ENCODE assay signal across 32 cellular contexts in the genomic region with DNA sequence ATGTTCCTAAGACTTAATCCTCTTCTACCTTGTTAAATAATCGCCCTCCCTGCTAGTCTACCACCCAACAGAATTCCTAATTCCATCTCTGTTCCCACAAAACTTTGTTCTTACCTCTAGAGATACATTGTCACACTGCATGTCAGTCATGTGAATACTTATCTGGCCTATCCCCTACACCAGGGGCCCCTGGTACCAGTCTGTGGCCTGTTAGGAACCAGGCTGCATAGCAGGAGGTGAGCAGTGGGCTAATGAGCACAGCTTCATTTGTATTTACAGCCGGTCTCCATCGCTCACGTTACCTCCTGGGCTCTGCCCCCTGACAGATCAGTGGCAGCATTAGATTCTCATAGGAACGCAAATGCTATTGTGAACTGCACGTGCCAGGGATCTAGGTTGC.
DNase-seq lines count a peak whose midpoint lies in the region; ATAC-seq, FAIRE-seq and TF ChIP-seq lines count a peak whose summit lies in the region.
"Had no signal": no experiment of that assay in that cellular context is flagged by ENCODE, and none has a peak within 500 bp of the region (broad histone marks: within the 10 kb centered on the region; RNA-seq: fewer than 3 reads in every experiment).

No MANE protein-coding gene starts in this region.

- H3K9me3 ChIP-seq in breast epithelium, result no peaks in the 10 kb centered on the region
- H3K9me3 ChIP-seq: right atrium auricular region, tibial nerve had no signal

- H3K36me3 Mint-ChIP-seq in nephron progenitor cell (ENCODE audit: low read depth), result peaks cover 26% of the 10 kb centered on the region
- no peaks in the 10 kb centered on the region for H3K36me3 Mint-ChIP-seq in effector memory CD8-positive, alpha-beta T cell (ENCODE audit: insufficient read depth)
- H3K36me3 Mint-ChIP-seq: activated naive CD4-positive, alpha-beta T cell treated with anti-CD3 and anti-CD28 coated beads, Interleukin-2, amount 50 U/mL, for 24 hours; immature natural killer cell had no signal

- peaks cover 12 to 14% of the 10 kb centered on the region in 2 donors for H3K4me1 ChIP-seq in breast epithelium

- H3K4me1 Mint-ChIP-seq in nephron progenitor cell, result peaks cover 20% of the 10 kb centered on the region
- H3K4me1 Mint-ChIP-seq in effector memory CD8-positive, alpha-beta T cell (ENCODE audit: low read depth in 2 of 2), result no peaks in the 10 kb centered on the region
- H3K4me1 Mint-ChIP-seq: activated naive CD4-positive, alpha-beta T cell treated with anti-CD3 and anti-CD28 coated beads, Interleukin-2, amount 50 U/mL, for 24 hours; activated T-helper 17 cell treated with anti-CD3 and anti-CD28 coated beads, Interleukin-2, amount 50 U/mL, for 72 hours; immature natural killer cell had no signal

- no peak for TF ChIP-seq POLR2A in breast epithelium (IDR thresholded peaks at IDR 0.05)

- no peak overlapping the region for H3K4me3 Mint-ChIP-seq in nephron progenitor cell
- no peak overlapping the region for H3K4me3 Mint-ChIP-seq in effector memory CD8-positive, alpha-beta T cell
- H3K4me3 Mint-ChIP-seq: activated naive CD4-positive, alpha-beta T cell treated with anti-CD3 and anti-CD28 coated beads, Interleukin-2, amount 50 U/mL, for 24 hours; activated T-helper 17 cell treated with anti-CD3 and anti-CD28 coated beads, Interleukin-2, amount 50 U/mL, for 72 hours; immature natural killer cell; T-helper 2 cell treated with Interferon-gamma antibody and Interleukin-4, amounts not matched to agents 5 μg/mL and 100 μg/mL, for 36 hours had no signal

- intact Hi-C loops in breast epithelium (cut with DNase I; ENCODE audit: low total_unique reads), result no loop called here

- ATAC-seq in effector memory CD8-positive, alpha-beta T cell (replicated peaks), result no peak
- ATAC-seq in GM18517 (IDR thresholded peaks at IDR 0.05; ENCODE audit: unreplicated experiment), result no peak
- ATAC-seq: activated T-helper 17 cell treated with anti-CD3 and anti-CD28 coated beads, Interleukin-2, amount 50 U/mL, for 72 hours; Panc1; stimulated activated naive CD8-positive, alpha-beta T cell treated with anti-CD3 and anti-CD28 coated beads, Interleukin-15, Interleukin-2, amounts not matched to agents 100 U/mL and 50 U/mL, for 24 hours had no signal

- no peaks in the 10 kb centered on the region for H3K27me3 Mint-ChIP-seq in nephron progenitor cell (ENCODE audit: low read depth, poor library complexity)
- H3K27me3 Mint-ChIP-seq in effector memory CD8-positive, alpha-beta T cell, result no peaks in the 10 kb centered on the region

- H3K9me3 Mint-ChIP-seq in nephron progenitor cell, result peaks cover 13% of the 10 kb centered on the region
- H3K9me3 Mint-ChIP-seq in effector memory CD8-positive, alpha-beta T cell, result no peaks in the 10 kb centered on the region
- H3K9me3 Mint-ChIP-seq: activated naive CD4-positive, alpha-beta T cell treated with anti-CD3 and anti-CD28 coated beads, Interleukin-2, amount 50 U/mL, for 24 hours; activated T-helper 17 cell treated with anti-CD3 and anti-CD28 coated beads, Interleukin-2, amount 50 U/mL, for 72 hours; T-helper 2 cell treated with Interferon-gamma antibody and Interleukin-4, amounts not matched to agents 5 μg/mL and 100 μg/mL, for 36 hours had no signal

- no peak overlapping the region for H3K4me3 ChIP-seq in breast epithelium
- H3K4me3 ChIP-seq: right atrium auricular region, tibial nerve had no signal

- no peaks in the 10 kb centered on the region for H3K36me3 ChIP-seq in breast epithelium
- H3K36me3 ChIP-seq: right atrium auricular region had no signal

- DNase-seq in NCI-H748 (lab: John Stamatoyannopoulos, UW; ENCODE audit: unreplicated experiment), result peak; percentile 19
- DNase-seq in NCI-H748 treated with DMSO at 0.1 percent for 48 hours (lab: John Stamatoyannopoulos, UW), result no peak
- no peak for DNase-seq in breast epithelium (ENCODE audit: low spot score in 2 of 2)
- DNase-seq in nephron progenitor cell, result no peak
- no peak for DNase-seq in urothelium cell line (ENCODE audit: low spot score)
- no peak for DNase-seq in effector memory CD8-positive, alpha-beta T cell
- no peak for DNase-seq in activated effector memory CD4-positive, alpha-beta T cell treated with anti-CD3 and anti-CD28 coated beads, Interleukin-2, amount 50 U/mL, for 16 hours
- DNase-seq: 8988T; activated CD4-positive, alpha-beta T cell treated with anti-CD3 and anti-CD28 coated beads for 4 hours; amygdala; C1 segment of cervical spinal cord; effector CD4-positive, alpha-beta T cell; immature natural killer cell; Kasumi-1; mesenchymal stem cell; MV-4-11; NCI-H187; NCI-H510A; SIG-M5; small intestine; stimulated activated naive CD8-positive, alpha-beta T cell treated with anti-CD3 and anti-CD28 coated beads, Interleukin-15, Interleukin-2, amounts not matched to agents 100 U/mL and 50 U/mL, for 24 hours had no signal

- H3K27ac ChIP-seq in breast epithelium, result peak overlapping the region; percentile 91 to 94
- H3K27ac ChIP-seq: epithelial cell of prostate had no signal

- H3K27ac Mint-ChIP-seq in nephron progenitor cell, result peak overlapping the region; percentile 33
- no peak overlapping the region for H3K27ac Mint-ChIP-seq in effector memory CD8-positive, alpha-beta T cell
- H3K27ac Mint-ChIP-seq: activated naive CD4-positive, alpha-beta T cell treated with anti-CD3 and anti-CD28 coated beads, Interleukin-2, amount 50 U/mL, for 24 hours; activated T-helper 17 cell treated with anti-CD3 and anti-CD28 coated beads, Interleukin-2, amount 50 U/mL, for 72 hours; immature natural killer cell; T-helper 2 cell treated with Interferon-gamma antibody and Interleukin-4, amounts not matched to agents 5 μg/mL and 100 μg/mL, for 36 hours had no signal

- peak; percentile 17 for FAIRE-seq in urothelium cell line (lab: Jason Lieb, UNC)
- FAIRE-seq: bronchial epithelial cell, colon, G401.6, small intestine had no signal

- TF ChIP-seq CTCF in breast epithelium (IDR thresholded peaks at IDR 0.05), result no peak
- no peak for TF ChIP-seq CTCF in nephron progenitor cell (IDR thresholded peaks at IDR 0.05)

- H3K27me3 ChIP-seq in breast epithelium, result no peaks in the 10 kb centered on the region
- H3K27me3 ChIP-seq: right atrium auricular region, tibial nerve had no signal
